Comparison of ENCODE assay signal across 1 cellular context in the genomic region with DNA sequence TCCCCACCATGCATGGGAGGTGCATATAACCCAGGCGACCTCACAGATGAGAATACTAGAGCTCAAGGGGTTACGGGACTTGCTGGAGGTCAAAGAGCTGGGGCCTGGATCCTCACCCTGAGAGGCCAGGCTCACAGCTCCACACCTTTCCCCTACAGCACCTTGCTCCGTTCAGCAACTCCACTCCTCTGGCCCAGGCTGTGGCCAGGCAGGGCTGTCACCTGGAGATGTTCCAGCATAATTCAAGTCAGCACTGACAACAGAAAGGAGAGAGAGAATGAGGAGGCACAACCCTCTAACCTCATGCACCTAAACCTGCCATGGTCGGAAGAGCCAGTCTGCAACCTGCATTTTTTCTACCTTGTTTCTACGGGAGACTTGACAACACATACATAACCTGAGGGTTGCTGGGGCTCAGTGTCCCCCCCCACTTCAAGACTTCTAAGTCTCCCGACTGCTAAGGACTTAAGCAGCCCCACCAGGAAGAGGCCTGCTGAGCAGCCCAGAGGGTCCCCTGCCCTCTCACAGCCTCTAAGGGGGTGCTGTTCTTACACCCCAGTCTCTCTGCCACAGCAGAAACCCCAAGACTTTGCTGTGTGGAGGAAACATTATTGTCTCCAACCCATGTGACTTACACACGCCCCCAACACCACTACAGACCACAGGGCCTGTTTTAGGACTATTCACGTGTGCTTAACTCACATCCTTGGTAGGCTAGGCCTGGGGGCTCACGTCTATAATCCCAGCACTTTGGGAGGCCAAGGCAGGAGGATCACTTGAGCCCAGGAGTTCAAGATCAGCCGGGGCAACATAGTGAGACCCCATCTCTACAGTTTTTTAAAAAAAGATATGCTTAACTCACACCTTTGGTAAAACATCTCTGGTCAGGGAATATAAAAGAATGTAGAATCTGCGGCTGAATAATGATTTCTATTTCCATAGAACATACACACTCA.
A peak's percentile ranks its signal among the peaks of the same experiment; 100 is the strongest.
TF ChIP-seq lines count a peak whose summit lies in the region.

No MANE protein-coding gene starts in this region.

TF ChIP-seq in GM12878, 131 proteins besides CTCF, POLR2A, EP300 and RAD21:
- TF ChIP-seq BACH1 (IDR thresholded peaks at IDR 0.05; ENCODE audit: borderline replicate concordance) (peak; percentile 11; the same call in 1 of the 2 replicates), CHD2 (IDR thresholded peaks at IDR 0.05; ENCODE audit: borderline replicate concordance, low read depth, low read length) (no peak), POLR2AphosphoS5 (IDR thresholded peaks at IDR 0.05; ENCODE audit: low read length) (peak; percentile 66; the same call in 1 of the 2 replicates), JUNB (IDR thresholded peaks at IDR 0.05) (no peak)
